1 cellular context compared by ENCODE assay signal in the genomic region with DNA sequence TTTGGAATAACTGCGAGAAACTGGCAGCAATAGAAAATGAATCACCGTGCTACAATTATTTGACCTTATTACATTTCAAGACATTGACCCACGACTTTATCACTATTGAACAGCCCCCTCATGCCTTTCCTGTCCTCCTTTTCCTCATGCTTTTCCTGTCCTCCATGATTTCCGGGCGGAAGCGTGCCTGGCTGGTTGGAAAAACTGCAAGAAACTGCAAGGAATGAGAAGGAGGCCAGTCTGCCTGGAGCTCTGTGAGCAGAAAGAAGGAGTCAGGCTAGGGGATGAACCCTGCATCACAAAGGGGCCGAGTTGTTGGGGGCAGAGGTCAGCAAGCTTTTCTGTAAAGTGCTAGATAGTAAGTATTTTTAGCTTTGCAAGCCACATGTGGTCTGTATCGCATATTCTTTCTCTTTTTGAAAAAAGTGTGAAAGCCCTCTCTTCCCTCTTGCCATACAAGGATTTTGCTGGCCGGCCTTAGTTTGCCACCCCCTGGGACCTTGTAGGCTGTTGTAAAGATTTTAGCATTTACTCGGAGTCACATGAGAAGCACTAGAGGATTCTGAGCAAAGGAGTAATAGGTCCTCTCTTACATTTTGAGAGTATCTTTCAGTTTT.
A peak's percentile ranks its signal among the peaks of the same experiment; 100 is the strongest.
TF ChIP-seq lines count a peak whose summit lies in the region.

No MANE protein-coding gene starts in this region.

TF ChIP-seq in WTC11, 78 proteins besides CTCF, POLR2A, EP300 and RAD21 (continued from another document):
- TF ChIP-seq ETV6 (CRISPR knock-in tag; IDR thresholded peaks at IDR 0.05), result peak; percentile 100
- TF ChIP-seq, protein P1, sequence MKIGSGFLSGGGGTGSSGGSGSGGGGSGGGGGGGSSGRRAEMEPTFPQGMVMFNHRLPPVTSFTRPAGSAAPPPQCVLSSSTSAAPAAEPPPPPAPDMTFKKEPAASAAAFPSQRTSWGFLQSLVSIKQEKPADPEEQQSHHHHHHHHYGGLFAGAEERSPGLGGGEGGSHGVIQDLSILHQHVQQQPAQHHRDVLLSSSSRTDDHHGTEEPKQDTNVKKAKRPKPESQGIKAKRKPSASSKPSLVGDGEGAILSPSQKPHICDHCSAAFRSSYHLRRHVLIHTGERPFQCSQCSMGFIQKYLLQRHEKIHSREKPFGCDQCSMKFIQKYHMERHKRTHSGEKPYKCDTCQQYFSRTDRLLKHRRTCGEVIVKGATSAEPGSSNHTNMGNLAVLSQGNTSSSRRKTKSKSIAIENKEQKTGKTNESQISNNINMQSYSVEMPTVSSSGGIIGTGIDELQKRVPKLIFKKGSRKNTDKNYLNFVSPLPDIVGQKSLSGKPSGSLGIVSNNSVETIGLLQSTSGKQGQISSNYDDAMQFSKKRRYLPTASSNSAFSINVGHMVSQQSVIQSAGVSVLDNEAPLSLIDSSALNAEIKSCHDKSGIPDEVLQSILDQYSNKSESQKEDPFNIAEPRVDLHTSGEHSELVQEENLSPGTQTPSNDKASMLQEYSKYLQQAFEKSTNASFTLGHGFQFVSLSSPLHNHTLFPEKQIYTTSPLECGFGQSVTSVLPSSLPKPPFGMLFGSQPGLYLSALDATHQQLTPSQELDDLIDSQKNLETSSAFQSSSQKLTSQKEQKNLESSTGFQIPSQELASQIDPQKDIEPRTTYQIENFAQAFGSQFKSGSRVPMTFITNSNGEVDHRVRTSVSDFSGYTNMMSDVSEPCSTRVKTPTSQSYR (CRISPR knock-in tag; IDR thresholded peaks at IDR 0.05), result 0 out of 2 replicates have a peak, but pooled peaks have one; percentile 29
- TF ChIP-seq, protein P2, sequence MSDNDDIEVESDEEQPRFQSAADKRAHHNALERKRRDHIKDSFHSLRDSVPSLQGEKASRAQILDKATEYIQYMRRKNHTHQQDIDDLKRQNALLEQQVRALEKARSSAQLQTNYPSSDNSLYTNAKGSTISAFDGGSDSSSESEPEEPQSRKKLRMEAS (CRISPR knock-in tag; IDR thresholded peaks at IDR 0.05), result peak; percentile 41; the same call in 1 of the 2 replicates
- TF ChIP-seq, protein P3, sequence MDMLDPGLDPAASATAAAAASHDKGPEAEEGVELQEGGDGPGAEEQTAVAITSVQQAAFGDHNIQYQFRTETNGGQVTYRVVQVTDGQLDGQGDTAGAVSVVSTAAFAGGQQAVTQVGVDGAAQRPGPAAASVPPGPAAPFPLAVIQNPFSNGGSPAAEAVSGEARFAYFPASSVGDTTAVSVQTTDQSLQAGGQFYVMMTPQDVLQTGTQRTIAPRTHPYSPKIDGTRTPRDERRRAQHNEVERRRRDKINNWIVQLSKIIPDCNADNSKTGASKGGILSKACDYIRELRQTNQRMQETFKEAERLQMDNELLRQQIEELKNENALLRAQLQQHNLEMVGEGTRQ (CRISPR knock-in tag; IDR thresholded peaks at IDR 0.05), result peak; percentile 34; the same call in 1 of the 2 replicates
- TF ChIP-seq NFE2L1 (CRISPR knock-in tag; IDR thresholded peaks at IDR 0.05), result no peak
